Comparison of ENCODE assay signal across 8 cellular contexts in genomic region chr1:156368889-156369684, GRCh38. TPM values are rescaled to one million over a fixed set of nuclear protein-coding genes. Genes with fewer than 3 reads are reported as not detected.
DNase-seq lines count a peak whose midpoint lies in the region; ATAC-seq lines count a peak whose summit lies in the region.

Gene RHBG, plus strand, starts transcription at chr1:156369211. Its CDS starts 39 bp downstream, at chr1:156369250.

- peak; percentile 26 for DNase-seq in activated CD4-positive, alpha-beta T cell treated with anti-CD3 and anti-CD28 coated beads for 48 hours
- DNase-seq in activated CD4-positive, alpha-beta T cell treated with anti-CD3 and anti-CD28 coated beads for 1 hour: no peak
- DNase-seq in RPMI8226 (peak; percentile 67), mucosa of gallbladder (ENCODE audit: low spot score) (peak; percentile 43), activated gamma-delta T cell treated with Interleukin-2 at 50 U/mL for 16 hours (no peak), NAMALWA (ENCODE audit: low spot score) (no peak)
- DNase-seq in effector memory CD8-positive, alpha-beta T cell: no peak

- peaks cover 53 to 83% of the 10 kb centered on the region in 2 donors for H3K27me3 Mint-ChIP-seq in effector memory CD8-positive, alpha-beta T cell

- peak; percentile 44 for ATAC-seq in effector memory CD8-positive, alpha-beta T cell (replicated peaks)
- no peak for ATAC-seq in HG03354 (IDR thresholded peaks at IDR 0.05; ENCODE audit: poor library complexity, severe bottlenecking, unreplicated experiment)

- H3K36me3 Mint-ChIP-seq in effector memory CD8-positive, alpha-beta T cell (ENCODE audit: insufficient read depth): no peaks in the 10 kb centered on the region

- peak within 1 kb of the TSS; percentile 64 to 71 for H3K4me3 Mint-ChIP-seq in effector memory CD8-positive, alpha-beta T cell

- no peaks in the 10 kb centered on the region for H3K9me3 Mint-ChIP-seq in effector memory CD8-positive, alpha-beta T cell

- peaks cover 5% of the 10 kb centered on the region in 2 donors for H3K4me1 Mint-ChIP-seq in effector memory CD8-positive, alpha-beta T cell (ENCODE audit: low read depth in 2 of 2)

- no peak within 1 kb of the TSS for H3K27ac Mint-ChIP-seq in effector memory CD8-positive, alpha-beta T cell

RNA-seq across cellular contexts. Expression of gene RHBG, which starts in this region (rescaled TPM):
- total RNA-seq in mucosa of gallbladder: 0.29 TPM

Comparison
In these comparisons a context has a peak if more than half of its experiments do, and no peak if none do; other contexts are left out.
1. DNase-seq: peak in activated CD4-positive, alpha-beta T cell treated with anti-CD3 and anti-CD28 coated beads for 48 hours (single experiment) and RPMI8226 (single experiment); none in activated CD4-positive, alpha-beta T cell treated with anti-CD3 and anti-CD28 coated beads for 1 hour (single experiment), effector memory CD8-positive, alpha-beta T cell (0 of 3), activated gamma-delta T cell treated with Interleukin-2 at 50 U/mL for 16 hours (single experiment) and NAMALWA (single experiment).
2. Peak in DNase-seq in mucosa of gallbladder; RNA of the gene not detected or under 1 TPM.